14 cellular contexts compared by ENCODE assay signal in the genomic region with DNA sequence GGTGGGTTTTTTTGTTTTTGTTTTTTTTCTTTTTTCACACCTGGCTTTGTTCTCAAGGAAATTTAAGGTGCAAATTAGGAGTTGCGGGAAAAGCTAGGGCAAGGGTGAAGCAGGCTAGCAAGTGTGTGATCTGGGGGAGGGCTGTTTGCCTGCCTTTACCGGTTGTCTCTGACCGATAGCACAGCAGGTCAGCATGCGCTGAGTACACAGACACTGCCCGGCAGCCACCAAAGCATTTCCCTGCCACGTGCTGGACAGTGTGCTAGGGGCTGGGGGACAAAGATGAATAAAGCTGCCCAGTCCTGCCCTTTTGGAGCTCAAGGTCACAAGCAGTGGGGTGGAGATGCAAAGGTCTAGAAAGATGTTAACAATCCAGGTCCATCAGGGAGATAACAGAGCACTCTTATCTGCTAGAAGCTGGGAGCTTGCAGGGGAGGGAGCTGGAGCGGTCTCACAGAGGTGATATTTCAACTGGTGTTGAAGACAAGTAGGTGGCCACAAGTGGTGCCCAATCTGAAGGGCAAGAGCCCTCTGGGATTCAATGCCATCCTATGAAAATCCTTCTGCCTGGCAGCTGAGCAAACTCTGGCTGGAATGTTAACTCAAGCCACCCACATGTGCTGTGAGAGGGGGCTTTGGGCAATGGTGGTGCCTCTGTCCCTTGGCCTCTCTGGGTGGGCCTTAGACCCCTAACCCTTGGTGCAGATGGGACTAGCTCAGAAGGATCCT. TPM values are rescaled to one million over a fixed set of nuclear protein-coding genes. Genes with fewer than 3 reads are reported as not detected.
DNase-seq lines count a peak whose midpoint lies in the region; ATAC-seq and TF ChIP-seq lines count a peak whose summit lies in the region.
"Had no signal": no experiment of that assay in that cellular context is flagged by ENCODE, and none has a peak within 500 bp of the region (broad histone marks: within the 10 kb centered on the region; RNA-seq: fewer than 3 reads in every experiment).

No MANE protein-coding gene starts in this region.

- H3K4me1 ChIP-seq in right lobe of liver (peaks cover 0 to 62% (median 25%) of the 10 kb centered on the region in 4 donors), stomach smooth muscle (ENCODE audit: control insufficient read depth, insufficient read depth, low read length) (peaks cover 26% of the 10 kb centered on the region)
- peaks cover 19% of the 10 kb centered on the region for H3K4me1 ChIP-seq in CD4-positive, alpha-beta memory T cell (ENCODE audit: insufficient read depth, low read length)

- TF ChIP-seq CTCF in right lobe of liver (IDR thresholded peaks at IDR 0.05): no peak

- WGBS in right lobe of liver (ENCODE audit: insufficient coverage, low coverage, low lambda C conversion rate, missing lambda C conversion rate): 18% methylated on average over 7 of the region's 7 CpGs

- ATAC-seq in right lobe of liver: peak; percentile 39 to 62 (median 54)
- no peak for ATAC-seq in GM19395 (IDR thresholded peaks at IDR 0.05; ENCODE audit: unreplicated experiment)
- ATAC-seq: activated naive CD4-positive, alpha-beta T cell treated with anti-CD3 and anti-CD28 coated beads, Interleukin-2, amount 50 U/mL, for 72 hours had no signal

- H3K27ac Mint-ChIP-seq in CD4-positive, alpha-beta memory T cell: peak overlapping the region in 1 of 7 donors; percentile 67
- H3K27ac Mint-ChIP-seq: activated naive CD4-positive, alpha-beta T cell treated with anti-CD3 and anti-CD28 coated beads, Interleukin-2, amount 50 U/mL, for 72 hours had no signal

- TF ChIP-seq POLR2A in right lobe of liver (IDR thresholded peaks at IDR 0.05): no peak

- H3K9me3 Mint-ChIP-seq in CD4-positive, alpha-beta memory T cell: no peaks in the 10 kb centered on the region
- H3K9me3 Mint-ChIP-seq: activated naive CD4-positive, alpha-beta T cell treated with anti-CD3 and anti-CD28 coated beads, Interleukin-2, amount 50 U/mL, for 72 hours had no signal

- H3K27me3 Mint-ChIP-seq in CD4-positive, alpha-beta memory T cell: peaks cover 0 to 4% of the 10 kb centered on the region in 2 donors

- H3K4me3 Mint-ChIP-seq in CD4-positive, alpha-beta memory T cell: peak overlapping the region in 2 of 8 donors; percentile 32 to 52

- no peaks in the 10 kb centered on the region for H3K36me3 Mint-ChIP-seq in CD4-positive, alpha-beta memory T cell
- H3K36me3 Mint-ChIP-seq: activated naive CD4-positive, alpha-beta T cell treated with anti-CD3 and anti-CD28 coated beads, Interleukin-2, amount 50 U/mL, for 72 hours had no signal

- H3K27me3 ChIP-seq in right lobe of liver (no peaks in the 10 kb centered on the region), stomach smooth muscle (ENCODE audit: control insufficient read depth in 1 of 2, insufficient read depth in 2 of 2, low read length in 2 of 2) (no peaks in the 10 kb centered on the region)
- H3K27me3 ChIP-seq in CD4-positive, alpha-beta memory T cell (ENCODE audit: insufficient read depth, low read length): no peaks in the 10 kb centered on the region

- H3K4me1 Mint-ChIP-seq in CD4-positive, alpha-beta memory T cell: peaks cover 5 to 13% (median 7%) of the 10 kb centered on the region in 4 donors

- H3K4me3 ChIP-seq in right lobe of liver (peak overlapping the region in 2 of 3 donors; percentile 66 to 88), stomach smooth muscle (ENCODE audit: low read length in 2 of 2) (no peak overlapping the region)
- no peak overlapping the region for H3K4me3 ChIP-seq in CD4-positive, alpha-beta memory T cell (ENCODE audit: low read length in 2 of 2)

- H3K9me3 ChIP-seq in right lobe of liver: no peaks in the 10 kb centered on the region
- H3K9me3 ChIP-seq in stomach smooth muscle (ENCODE audit: control insufficient read depth in 2 of 2, low read length in 2 of 2): no peaks in the 10 kb centered on the region
- no peaks in the 10 kb centered on the region for H3K9me3 ChIP-seq in CD4-positive, alpha-beta memory T cell (ENCODE audit: control insufficient read depth in 1 of 2, low read length in 2 of 2)

- H3K9ac ChIP-seq in stomach smooth muscle (ENCODE audit: low read length in 2 of 2): peak overlapping the region in 1 of 2 donors; percentile 10

- H3K36me3 ChIP-seq in right lobe of liver (no peaks in the 10 kb centered on the region), stomach smooth muscle (ENCODE audit: control insufficient read depth in 2 of 2, insufficient read depth in 2 of 2, low read length in 2 of 2) (no peaks in the 10 kb centered on the region)
- no peaks in the 10 kb centered on the region for H3K36me3 ChIP-seq in CD4-positive, alpha-beta memory T cell (ENCODE audit: insufficient read depth, low read length)

- DNase-seq in NCI-H146 (lab: John Stamatoyannopoulos, UW) (peak; percentile 79), right lobe of liver (peak; percentile 89 to 98 (median 94)), NCI-H526 (lab: John Stamatoyannopoulos, UW) (no peak), T-helper 1 cell (no peak)
- no peak for DNase-seq in CD4-positive, alpha-beta memory T cell
- DNase-seq: cortex of kidney, GDM1, NCI-H1048 had no signal

- CTCF ChIA-PET in CD4-positive, alpha-beta memory T cell (lab: Charles Lee; ENCODE audit: partially characterized antibody): interaction anchor here (0.7 to 2.1 kb wide), 5 partner anchors 17 to 239 kb away, joined by 3 to 7 read pairs (median 5); partner anchors contain the start of genes CRIP3 and DNPH1

- intact Hi-C loops in right lobe of liver (cut with DNase I): loop anchor here in 1 of 2 donors (10.0 kb wide), 1 partner anchor 87 kb away; no protein-coding TSS in a partner anchor
- intact Hi-C loops in CD4-positive, alpha-beta memory T cell (cut with micrococcal nuclease): no loop called here

- POLR2A ChIA-PET in CD4-positive, alpha-beta memory T cell (lab: Charles Lee; ENCODE audit: partially characterized antibody): interaction anchor here (0.8 to 1.6 kb wide), 3 partner anchors 102 to 308 kb away, joined by 3 read pairs; partner anchors contain the start of genes POLH, XPO5 and ZNF318

- H3K27ac ChIP-seq in cingulate gyrus (ENCODE audit: low read depth, low read length): peak overlapping the region; percentile 89
- peak overlapping the region; percentile 74 to 80 (median 77) for H3K27ac ChIP-seq in right lobe of liver
- H3K27ac ChIP-seq in stomach smooth muscle (ENCODE audit: low read length): peak overlapping the region; percentile 18
- no peak overlapping the region for H3K27ac ChIP-seq in CD4-positive, alpha-beta memory T cell (ENCODE audit: low read depth, low read length)

RNA-seq across cellular contexts. Expression of gene TTBK1, which starts 24.5 kb away (rescaled TPM):
- total RNA-seq in right lobe of liver: 1 to 10 TPM in 2 of 6 experiments, under 1 TPM in 4; 0.83 to 1.6 (median 0.87) TPM
- under 1 TPM in 1 of 2 experiments, not detected in 1; 0.06 TPM for total RNA-seq in CD4-positive, alpha-beta memory T cell
- polyA plus RNA-seq in CD4-positive, alpha-beta memory T cell: not detected
- total RNA-seq: omental fat pad had no signal
- polyA plus RNA-seq: keratinocyte had no signal

RNA-seq across cellular contexts. Expression of gene SLC22A7, which starts 30.3 kb away (rescaled TPM):
- total RNA-seq in right lobe of liver: 100 to 1,000 TPM; 145 to 348 (median 185) TPM
- not detected for total RNA-seq in CD4-positive, alpha-beta memory T cell
- polyA plus RNA-seq in CD4-positive, alpha-beta memory T cell: not detected
- total RNA-seq: activated naive CD4-positive, alpha-beta T cell treated with anti-CD3 and anti-CD28 coated beads, Interleukin-2, amount 50 U/mL, for 72 hours; omental fat pad had no signal
- polyA plus RNA-seq: keratinocyte had no signal

RNA-seq across cellular contexts. Expression of gene DNPH1, which starts 38.5 kb away (rescaled TPM):
- total RNA-seq in right lobe of liver: 100 to 1,000 TPM in 2 of 6 experiments, 10 to 100 TPM in 4; 50.7 to 107 (median 62.4) TPM
- 10 to 100 TPM; 32.8 to 34.8 TPM for total RNA-seq in CD4-positive, alpha-beta memory T cell
- 100 to 1,000 TPM in 1 of 2 donors, 10 to 100 TPM in 1; 93.5 to 159 TPM for polyA plus RNA-seq in CD4-positive, alpha-beta memory T cell

RNA-seq across cellular contexts. Expression of gene CRIP3, which starts 40.8 kb away (rescaled TPM):
- 1 to 10 TPM; 2.1 to 7.9 (median 5.2) TPM for total RNA-seq in right lobe of liver
- 1 to 10 TPM; 1.9 to 3.0 TPM for total RNA-seq in CD4-positive, alpha-beta memory T cell
- not detected for polyA plus RNA-seq in CD4-positive, alpha-beta memory T cell

Comparison
In these comparisons a context has a peak if more than half of its experiments do, and no peak if none do; other contexts are left out.
1. DNase-seq: peak in NCI-H146 (single experiment) and right lobe of liver (3 of 3); none in NCI-H526 (0 of 2), T-helper 1 cell (0 of 5) and CD4-positive, alpha-beta memory T cell (0 of 5).
2. H3K4me3 ChIP-seq: peak in right lobe of liver (2 of 3); none in stomach smooth muscle (0 of 2) and CD4-positive, alpha-beta memory T cell (0 of 2).
3. RNA of gene SLC22A7, which starts 30.3 kb away (total RNA-seq): 145 to 348 TPM in right lobe of liver; not detected in CD4-positive, alpha-beta memory T cell; every median in the first group is over 100 times any median in the second.